Comparison of ENCODE assay signal across 16 cellular contexts in genomic region chr4:2615821-2616220, GRCh38.
"Had no signal": no experiment of that assay in that cellular context is flagged by ENCODE, and none has a peak within 500 bp of the region (broad histone marks: within the 10 kb centered on the region; RNA-seq: fewer than 3 reads in every experiment).

No MANE protein-coding gene starts in this region.

- FAIRE-seq: colon, frontal cortex, keratinocyte had no signal

- H3K36me3 ChIP-seq: cardiac muscle cell, suprapubic skin, transverse colon, vagina had no signal

- ATAC-seq: activated CD8-positive, alpha-beta T cell treated with anti-CD3 and anti-CD28 coated beads, Interleukin-2, amount 10 ng/mL, durations not matched to agents 7 days and 5 days; natural killer cell treated with Interleukin-12 subunit alpha and Interleukin-12 subunit beta and Interleukin-15 and Interleukin-18, amount 100 ng/mL, for 72 hours had no signal

- H3K4me3 ChIP-seq: cardiac muscle cell, lung, suprapubic skin, transverse colon, vagina had no signal

- DNase-seq: activated CD4-positive, alpha-beta T cell treated with anti-CD3 and anti-CD28 coated beads, Interleukin-2, amount 10 ng/mL, durations not matched to agents 24 days and 14 days; activated CD8-positive, alpha-beta T cell treated with anti-CD3 and anti-CD28 coated beads, Interleukin-2, amount 10 ng/mL, durations not matched to agents 7 days and 5 days; activated gamma-delta T cell; activated T-cell treated with anti-CD3 and anti-CD28 coated beads, Interleukin-2, amount 50 U/mL, for 48 hours; stimulated activated naive CD4-positive, alpha-beta T cell treated with Interleukin-2 at 50 U/mL for 16 hours; T-helper 1 cell; T-helper 9 cell; transverse colon had no signal

- H3K27me3 ChIP-seq: cardiac muscle cell, suprapubic skin, transverse colon, vagina had no signal

- H3K27ac ChIP-seq: cardiac muscle cell, suprapubic skin, transverse colon, vagina had no signal

- H3K9me3 ChIP-seq: suprapubic skin, transverse colon, vagina had no signal
